Comparison of ENCODE assay signal across 8 cellular contexts in the genomic region with DNA sequence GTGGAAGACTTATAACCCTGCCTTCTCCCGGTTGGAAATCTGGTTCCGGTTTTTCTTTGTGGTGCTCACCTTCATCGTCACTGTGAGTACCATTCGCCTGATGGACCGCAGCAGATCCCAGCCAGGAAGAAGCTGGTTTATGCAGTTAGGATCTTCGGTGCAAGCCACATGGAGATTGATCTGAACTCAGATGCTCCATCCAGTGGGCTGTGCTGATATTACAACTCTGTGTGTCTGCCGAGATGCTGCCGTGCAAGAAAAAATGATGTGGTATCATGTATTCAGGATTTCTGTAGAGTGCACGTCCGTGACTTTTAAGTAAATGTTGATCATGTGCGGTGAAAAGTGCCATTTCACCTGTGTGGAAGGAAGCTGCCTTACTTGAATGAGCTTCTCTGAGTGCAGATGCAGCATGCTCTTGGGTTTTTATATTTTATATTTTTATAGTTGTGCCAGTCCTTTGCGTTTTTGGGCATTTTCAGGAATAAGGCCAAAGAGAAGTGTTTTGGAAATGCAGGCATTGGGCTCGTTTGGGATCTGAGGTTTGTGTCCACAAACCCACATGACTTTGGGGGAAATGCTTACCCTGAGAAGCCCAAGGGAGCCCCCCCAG. TPM values are rescaled to one million over a fixed set of nuclear protein-coding genes. Genes with fewer than 3 reads are reported as not detected.
DNase-seq lines count a peak whose midpoint lies in the region; ATAC-seq and TF ChIP-seq lines count a peak whose summit lies in the region.

No MANE protein-coding gene starts in this region.

- peak in 1 of 2 donors; percentile 42 for ATAC-seq in activated T-cell treated with anti-CD3 and anti-CD28 coated beads, Interleukin-2, amount 50 U/mL, for 72 hours (replicated peaks in 1 of 2)
- no peak for ATAC-seq in HG02870 (IDR thresholded peaks at IDR 0.05; ENCODE audit: unreplicated experiment)

- H3K4me1 Mint-ChIP-seq in activated T-cell treated with anti-CD3 and anti-CD28 coated beads, Interleukin-2, amount 50 U/mL, for 72 hours (ENCODE audit: low read depth): no peaks in the 10 kb centered on the region
- no peaks in the 10 kb centered on the region for H3K4me1 Mint-ChIP-seq in neural crest cell

- H3K36me3 ChIP-seq in testis (ENCODE audit: low read depth, missing control alignments): no peaks in the 10 kb centered on the region

- 39 to 67% methylated on average over 13 of the region's 13 CpGs for WGBS in testis, 2 donors

- H3K9me3 Mint-ChIP-seq in activated T-cell treated with anti-CD3 and anti-CD28 coated beads, Interleukin-2, amount 50 U/mL, for 72 hours: no peaks in the 10 kb centered on the region
- no peaks in the 10 kb centered on the region for H3K9me3 Mint-ChIP-seq in neural crest cell

- H3K4me1 ChIP-seq in testis: peaks cover 18% of the 10 kb centered on the region

- TF ChIP-seq POLR2A in testis (IDR thresholded peaks at IDR 0.05): no peak

- H3K4me3 Mint-ChIP-seq in activated T-cell treated with anti-CD3 and anti-CD28 coated beads, Interleukin-2, amount 50 U/mL, for 72 hours: peak overlapping the region in 1 of 2 donors; percentile 6
- no peak overlapping the region for H3K4me3 Mint-ChIP-seq in neural crest cell

- H3K4me3 ChIP-seq in testis: no peak overlapping the region

- TF ChIP-seq CTCF in neural crest cell (conservative IDR thresholded peaks at IDR 0.05) (peak; percentile 77), testis (IDR thresholded peaks at IDR 0.05) (peak; percentile 69 to 75 (median 70))

- H3K27me3 Mint-ChIP-seq in activated T-cell treated with anti-CD3 and anti-CD28 coated beads, Interleukin-2, amount 50 U/mL, for 72 hours (ENCODE audit: low read depth): no peaks in the 10 kb centered on the region
- H3K27me3 Mint-ChIP-seq in neural crest cell (ENCODE audit: low read depth): no peaks in the 10 kb centered on the region

- H3K27ac ChIP-seq in testis: no peak overlapping the region

- H3K27ac Mint-ChIP-seq in activated T-cell treated with anti-CD3 and anti-CD28 coated beads, Interleukin-2, amount 50 U/mL, for 72 hours: peak overlapping the region; percentile 48
- H3K27ac Mint-ChIP-seq in neural crest cell (ENCODE audit: unreplicated experiment): no peak overlapping the region

- peaks cover 6 to 21% of the 10 kb centered on the region in 2 donors for H3K36me3 Mint-ChIP-seq in activated T-cell treated with anti-CD3 and anti-CD28 coated beads, Interleukin-2, amount 50 U/mL, for 72 hours (ENCODE audit: insufficient read depth in 2 of 2)
- H3K36me3 Mint-ChIP-seq in neural crest cell (ENCODE audit: low read depth): peaks cover 10% of the 10 kb centered on the region

- H3K9me3 ChIP-seq in testis: no peaks in the 10 kb centered on the region

- DNase-seq in D341Med (ENCODE audit: low spot score) (peak; percentile 82), HUDEP-2 (lab: John Stamatoyannopoulos, UW; ENCODE audit: unreplicated experiment in 76 of 76) (peak in 49 of 76 experiments; percentile 10 to 73 (median 34)), OCI-M1 (lab: John Stamatoyannopoulos, UW) (peak; percentile 56), fibroblast of peridontal ligament (ENCODE audit: extremely low read depth) (peak; percentile 84), neural crest cell (ENCODE audit: low read depth, low spot score) (peak; percentile 72), testis (peak; percentile 82)
- peak; percentile 56 for DNase-seq in activated T-cell treated with anti-CD3 and anti-CD28 coated beads, Interleukin-2, amount 50 U/mL, for 72 hours

- intact Hi-C loops in testis (cut with DNase I; ENCODE audit: low total_unique reads): no loop called here

- H3K27me3 ChIP-seq in testis: no peaks in the 10 kb centered on the region

RNA-seq across cellular contexts. Expression of a gene that starts 39.2 kb away (rescaled TPM):
- total RNA-seq in activated T-cell treated with anti-CD3 and anti-CD28 coated beads, Interleukin-2, amount 50 U/mL, for 72 hours: 100 to 1,000 TPM; 111 to 127 TPM
- total RNA-seq in neural crest cell (117 and 118 TPM in 2 replicates), testis (100 to 1,000 TPM; 165 to 200 TPM)
- 319 TPM for polyA plus RNA-seq in testis (ENCODE audit: insufficient read depth, low read depth, low replicate concordance)

RNA-seq across cellular contexts. Expression of a gene that starts 44.5 kb away (rescaled TPM):
- total RNA-seq in activated T-cell treated with anti-CD3 and anti-CD28 coated beads, Interleukin-2, amount 50 U/mL, for 72 hours: 100 to 1,000 TPM; 267 to 353 TPM
- total RNA-seq in neural crest cell (0.20 and 0.28 TPM in 2 replicates), testis (10 to 100 TPM; 10.2 to 11.0 TPM)
- polyA plus RNA-seq in testis (ENCODE audit: insufficient read depth, low read depth, low replicate concordance): 7.0 TPM

RNA-seq across cellular contexts. Expression of a gene that starts 45.5 kb away (rescaled TPM):
- 10 to 100 TPM; 12.9 to 14.1 TPM for total RNA-seq in activated T-cell treated with anti-CD3 and anti-CD28 coated beads, Interleukin-2, amount 50 U/mL, for 72 hours
- total RNA-seq in neural crest cell (23.9 and 25.0 TPM in 2 replicates), testis (10 to 100 TPM; 74.6 to 81.0 TPM)
- polyA plus RNA-seq in testis (ENCODE audit: insufficient read depth, low read depth, low replicate concordance): 41.4 TPM

Comparison
In these comparisons a context has a peak if more than half of its experiments do, and no peak if none do; other contexts are left out.
1. DNase-seq: peak in every context shown above with its lines; median percentile 84 in fibroblast of peridontal ligament; 82 in D341Med; 82 in testis; 72 in neural crest cell; 56 in OCI-M1; 56 in activated T-cell treated with anti-CD3 and anti-CD28 coated beads, Interleukin-2, amount 50 U/mL, for 72 hours; 34 in HUDEP-2.
2. RNA of a gene that starts 44.5 kb away (total RNA-seq): 267 to 353 TPM in activated T-cell treated with anti-CD3 and anti-CD28 coated beads, Interleukin-2, amount 50 U/mL, for 72 hours; 10.2 to 11.0 TPM in testis and 0.20 to 0.28 TPM in neural crest cell; every median in the first group is over 10 times any median in the second.